ENCODE assay signal across 7 cellular contexts in genomic region chr17:41931715-41932114, GRCh38. TPM values are rescaled to one million over a fixed set of nuclear protein-coding genes. Genes with fewer than 3 reads are reported as not detected.
DNase-seq lines count a peak whose midpoint lies in the region; ATAC-seq and TF ChIP-seq lines count a peak whose summit lies in the region.
"Not testable (repeated sequence)": the region's sequence is repeated elsewhere in the genome, so short reads cannot be mapped to it uniquely, and the experiment has no call there.

No MANE protein-coding gene starts in this region.

- peak overlapping the region; percentile 78; the same call in 1 of the 2 replicates for H3K4me2 ChIP-seq in SK-N-SH
- not testable (repeated sequence) for H3K4me2 ChIP-seq in neural cell (ENCODE audit: low read length)

- H3K4me1 ChIP-seq in CD4-positive, CD25-positive, alpha-beta regulatory T cell (ENCODE audit: control insufficient read depth, insufficient read depth, low read length, poor library complexity, severe bottlenecking), result peaks cover 24% of the 10 kb centered on the region
- peaks cover 0 to 10% of the 10 kb centered on the region in 2 experiments; a peak in 3 of 4 replicates for H3K4me1 ChIP-seq in SK-N-SH (ENCODE audit: control insufficient read depth in 1 of 2, insufficient read depth in 2 of 2, low read depth in 1 of 2, low read length in 1 of 2)

- not testable (repeated sequence) for H3K27me3 Mint-ChIP-seq in CD4-positive, CD25-positive, alpha-beta regulatory T cell; activated CD4-positive, alpha-beta memory T cell treated with anti-CD3 and anti-CD28 coated beads for 36 hours; activated T-helper 17 cell treated with anti-CD3 and anti-CD28 coated beads, Interleukin-2, amount 50 U/mL, for 72 hours; brain; naive B cell

- not testable (repeated sequence) for H3K27ac ChIP-seq in CD4-positive, CD25-positive, alpha-beta regulatory T cell (ENCODE audit: insufficient read depth, low read length, poor library complexity, severe bottlenecking); SK-N-SH (ENCODE audit: low read depth in 2 of 2, low read length in 1 of 2); neural cell (ENCODE audit: low read length)

- not testable (repeated sequence) for ATAC-seq in CD4-positive, CD25-positive, alpha-beta regulatory T cell (ENCODE audit: low read depth in 2 of 2); activated T-helper 17 cell treated with anti-CD3 and anti-CD28 coated beads, Interleukin-2, amount 50 U/mL, for 72 hours (replicated peaks); naive B cell (ENCODE audit: low read depth in 2 of 2)

- H3K9ac ChIP-seq in SK-N-SH; neural cell (ENCODE audit: low read length): not testable (repeated sequence)

- not testable (repeated sequence) for H3K79me2 ChIP-seq in SK-N-SH (ENCODE audit: insufficient read depth); neural cell (replicated peaks; ENCODE audit: insufficient read depth, low read length)

- not testable (repeated sequence) for H3K9me2 ChIP-seq in SK-N-SH; neural cell (ENCODE audit: insufficient read depth, low read length)

- intact Hi-C loops in activated CD4-positive, alpha-beta memory T cell treated with anti-CD3 and anti-CD28 coated beads for 36 hours (cut with micrococcal nuclease), result loop anchor here (2.0 kb wide), 1 partner anchor 35 kb away; the partner anchor contains the start of gene CNP

- not testable (repeated sequence) for TF ChIP-seq CTCF in SK-N-SH (IDR thresholded peaks at IDR 0.05); brain (conservative IDR thresholded peaks at IDR 0.05); neural cell (IDR thresholded peaks at IDR 0.05; ENCODE audit: poor library complexity, severe bottlenecking)

- not testable (repeated sequence) for H3K9me3 Mint-ChIP-seq in CD4-positive, CD25-positive, alpha-beta regulatory T cell; activated CD4-positive, alpha-beta memory T cell treated with anti-CD3 and anti-CD28 coated beads for 36 hours; activated T-helper 17 cell treated with anti-CD3 and anti-CD28 coated beads, Interleukin-2, amount 50 U/mL, for 72 hours; brain; naive B cell

- not testable (repeated sequence) for H4K20me1 ChIP-seq in SK-N-SH (ENCODE audit: insufficient read depth); neural cell (ENCODE audit: insufficient read depth)

- not testable (repeated sequence) for H3K36me3 ChIP-seq in CD4-positive, CD25-positive, alpha-beta regulatory T cell (ENCODE audit: control insufficient read depth, insufficient read depth, low read length); SK-N-SH (replicated peaks in 1 of 2; ENCODE audit: control insufficient read depth in 1 of 2, insufficient read depth in 2 of 2, low read length in 1 of 2); neural cell (ENCODE audit: insufficient read depth, low read length)

- peaks cover 11 to 29% (median 18%) of the 10 kb centered on the region in 4 donors for H3K4me1 Mint-ChIP-seq in CD4-positive, CD25-positive, alpha-beta regulatory T cell
- peaks cover 13% of the 10 kb centered on the region for H3K4me1 Mint-ChIP-seq in activated CD4-positive, alpha-beta memory T cell treated with anti-CD3 and anti-CD28 coated beads for 36 hours (ENCODE audit: low read depth)
- H3K4me1 Mint-ChIP-seq in activated T-helper 17 cell treated with anti-CD3 and anti-CD28 coated beads, Interleukin-2, amount 50 U/mL, for 72 hours, result not testable (repeated sequence)
- H3K4me1 Mint-ChIP-seq in brain, result peaks cover 42% of the 10 kb centered on the region
- H3K4me1 Mint-ChIP-seq in naive B cell, result peaks cover 17 to 33% (median 30%) of the 10 kb centered on the region in 3 donors

- peak overlapping the region in 3 of 4 donors; percentile 15 to 41 (median 30) for H3K4me3 Mint-ChIP-seq in CD4-positive, CD25-positive, alpha-beta regulatory T cell
- peak overlapping the region; percentile 5 for H3K4me3 Mint-ChIP-seq in activated CD4-positive, alpha-beta memory T cell treated with anti-CD3 and anti-CD28 coated beads for 36 hours
- H3K4me3 Mint-ChIP-seq in activated T-helper 17 cell treated with anti-CD3 and anti-CD28 coated beads, Interleukin-2, amount 50 U/mL, for 72 hours, result peak overlapping the region; percentile 87
- H3K4me3 Mint-ChIP-seq in brain (peak overlapping the region; percentile 66 to 95 (median 94)), naive B cell (peak overlapping the region in 3 of 8 donors; percentile 91 to 95 (median 91))

- not testable (repeated sequence) for H3K9me3 ChIP-seq in CD4-positive, CD25-positive, alpha-beta regulatory T cell (ENCODE audit: control insufficient read depth in 2 of 2, low read length in 2 of 2); SK-N-SH; neural cell (ENCODE audit: low read length)

- DNase-seq in CD4-positive, CD25-positive, alpha-beta regulatory T cell; SK-N-SH; activated CD4-positive, alpha-beta memory T cell treated with anti-CD3 and anti-CD28 coated beads for 36 hours; naive B cell: not testable (repeated sequence)

- not testable (repeated sequence) for TF ChIP-seq EP300 in SK-N-SH (IDR thresholded peaks at IDR 0.05; ENCODE audit: borderline replicate concordance in 1 of 2, low read depth in 1 of 2, low read length in 1 of 2); neural cell (conservative IDR thresholded peaks at IDR 0.05; ENCODE audit: poor library complexity, severe bottlenecking)

- not testable (repeated sequence) for TF ChIP-seq RAD21 in SK-N-SH (IDR thresholded peaks at IDR 0.05; ENCODE audit: low read length); neural cell (conservative IDR thresholded peaks at IDR 0.05)

- H2AFZ ChIP-seq in SK-N-SH (ENCODE audit: low read depth); neural cell (ENCODE audit: low read depth, low read length): not testable (repeated sequence)

- not testable (repeated sequence) for H3K27me3 ChIP-seq in CD4-positive, CD25-positive, alpha-beta regulatory T cell (ENCODE audit: control insufficient read depth, insufficient read depth, low read length); SK-N-SH (ENCODE audit: insufficient read depth); neural cell (ENCODE audit: insufficient read depth, low read depth, low read length)

- H3K27ac Mint-ChIP-seq in CD4-positive, CD25-positive, alpha-beta regulatory T cell, result peak overlapping the region in 1 of 3 donors; percentile 98
- not testable (repeated sequence) for H3K27ac Mint-ChIP-seq in activated CD4-positive, alpha-beta memory T cell treated with anti-CD3 and anti-CD28 coated beads for 36 hours; activated T-helper 17 cell treated with anti-CD3 and anti-CD28 coated beads, Interleukin-2, amount 50 U/mL, for 72 hours
- peak overlapping the region in 1 of 5 experiments; percentile 98 for H3K27ac Mint-ChIP-seq in brain
- peak overlapping the region in 4 of 6 donors; percentile 38 to 100 (median 83) for H3K27ac Mint-ChIP-seq in naive B cell

- CTCF ChIA-PET in SK-N-SH (lab: Yijun Ruan, JAX), result interaction anchor here (1.3 kb wide), 1 partner anchor 14 kb away, joined by 3 read pairs; no protein-coding TSS in a partner anchor
- CTCF ChIA-PET in activated CD4-positive, alpha-beta memory T cell treated with anti-CD3 and anti-CD28 coated beads for 36 hours (lab: Charles Lee), result interaction anchor here (1.6 to 1.7 kb wide), 2 partner anchors 32 to 120 kb away, joined by 4 to 5 read pairs; partner anchors contain the start of gene P3H4

- WGBS in SK-N-SH (ENCODE audit: low lambda C conversion rate), result 95% methylated on average over 4 of the region's 4 CpGs

- H3K4me3 ChIP-seq in CD4-positive, CD25-positive, alpha-beta regulatory T cell (ENCODE audit: low read depth, low read length); SK-N-SH (ENCODE audit: low read depth in 2 of 2, low read length in 1 of 2): not testable (repeated sequence)
- H3K4me3 ChIP-seq in neural cell (ENCODE audit: low read length), result peak overlapping the region; percentile 69

- not testable (repeated sequence) for H3K36me3 Mint-ChIP-seq in CD4-positive, CD25-positive, alpha-beta regulatory T cell; activated CD4-positive, alpha-beta memory T cell treated with anti-CD3 and anti-CD28 coated beads for 36 hours; activated T-helper 17 cell treated with anti-CD3 and anti-CD28 coated beads, Interleukin-2, amount 50 U/mL, for 72 hours (ENCODE audit: low read depth); brain; naive B cell

- POLR2A ChIA-PET in SK-N-SH (lab: Yijun Ruan, JAX); activated CD4-positive, alpha-beta memory T cell treated with anti-CD3 and anti-CD28 coated beads for 36 hours (lab: Charles Lee): not testable (repeated sequence)

- not testable (repeated sequence) for H3F3A ChIP-seq in SK-N-SH (replicated peaks; ENCODE audit: insufficient read depth); neural cell (ENCODE audit: insufficient read depth, low read length, poor library complexity, severe bottlenecking)

RNA-seq across cellular contexts. Expression of gene ODAD4, which starts 1.3 kb away (rescaled TPM):
- not detected for total RNA-seq in CD4-positive, CD25-positive, alpha-beta regulatory T cell
- polyA plus RNA-seq in CD4-positive, CD25-positive, alpha-beta regulatory T cell, result under 1 TPM in 3 of 4 donors, not detected in 1; 0.14 to 0.28 (median 0.15) TPM
- polyA plus RNA-seq in SK-N-SH (2012; rRNA removed), result 1.1 and 1.6 TPM in 2 replicates
- 1.2 and 1.3 TPM in 2 replicates for polyA plus RNA-seq in SK-N-SH (2012; cell fraction: cytosol; rRNA removed)
- 5.3 and 5.7 TPM in 2 replicates for polyA plus RNA-seq in SK-N-SH (2012; cell fraction: nucleus; rRNA removed)
- total RNA-seq in activated CD4-positive, alpha-beta memory T cell treated with anti-CD3 and anti-CD28 coated beads for 36 hours, result 1 to 10 TPM in 1 of 2 experiments, under 1 TPM in 1; 0.77 to 1.4 TPM
- under 1 TPM; 0.63 to 0.93 TPM for total RNA-seq in activated T-helper 17 cell treated with anti-CD3 and anti-CD28 coated beads, Interleukin-2, amount 50 U/mL, for 72 hours
- 6.2 TPM for polyA plus RNA-seq in brain (ENCODE audit: insufficient read depth, low read depth, low replicate concordance)
- polyA plus RNA-seq in naive B cell (ENCODE audit: low read depth in 6 of 6), result under 1 TPM in 4 of 6 donors, not detected in 2; 0.17 to 0.60 (median 0.37) TPM
- 5.2 and 5.7 TPM in 2 replicates for polyA plus RNA-seq in neural cell
- 2.7 TPM in 2 replicates for polyA minus RNA-seq in neural cell

RNA-seq across cellular contexts. Expression of gene ACLY, which starts 13.0 kb away (rescaled TPM):
- total RNA-seq in CD4-positive, CD25-positive, alpha-beta regulatory T cell, result 76.3 TPM
- polyA plus RNA-seq in CD4-positive, CD25-positive, alpha-beta regulatory T cell, result 10 to 100 TPM; 50.3 to 56.8 (median 55.6) TPM
- polyA plus RNA-seq in SK-N-SH (2012; rRNA removed), result 161 and 163 TPM in 2 replicates
- 104 and 131 TPM in 2 replicates for polyA plus RNA-seq in SK-N-SH (2012; cell fraction: cytosol; rRNA removed)
- 133 and 176 TPM in 2 replicates for polyA plus RNA-seq in SK-N-SH (2012; cell fraction: nucleus; rRNA removed)
- 100 to 1,000 TPM; 186 to 203 TPM for total RNA-seq in activated CD4-positive, alpha-beta memory T cell treated with anti-CD3 and anti-CD28 coated beads for 36 hours
- total RNA-seq in activated T-helper 17 cell treated with anti-CD3 and anti-CD28 coated beads, Interleukin-2, amount 50 U/mL, for 72 hours, result 100 to 1,000 TPM in 1 of 2 donors, 10 to 100 TPM in 1; 95.4 to 222 TPM
- 126 TPM for polyA plus RNA-seq in brain (ENCODE audit: insufficient read depth, low read depth, low replicate concordance)
- polyA plus RNA-seq in naive B cell (ENCODE audit: low read depth in 6 of 6), result 10 to 100 TPM; 34.0 to 63.5 (median 49.8) TPM
- 136 and 148 TPM in 2 replicates for polyA plus RNA-seq in neural cell
- polyA minus RNA-seq in neural cell, result 196 and 204 TPM in 2 replicates

RNA-seq across cellular contexts. Expression of gene CNP, which starts 34.9 kb away (rescaled TPM):
- 27.7 TPM for total RNA-seq in CD4-positive, CD25-positive, alpha-beta regulatory T cell
- 10 to 100 TPM; 26.9 to 44.3 (median 34.1) TPM for polyA plus RNA-seq in CD4-positive, CD25-positive, alpha-beta regulatory T cell
- polyA plus RNA-seq in SK-N-SH (2012; rRNA removed), result 44.8 and 54.8 TPM in 2 replicates
- polyA plus RNA-seq in SK-N-SH (2012; cell fraction: cytosol; rRNA removed), result 24.4 and 36.0 TPM in 2 replicates
- 47.8 and 67.5 TPM in 2 replicates for polyA plus RNA-seq in SK-N-SH (2012; cell fraction: nucleus; rRNA removed)
- total RNA-seq in activated CD4-positive, alpha-beta memory T cell treated with anti-CD3 and anti-CD28 coated beads for 36 hours, result 10 to 100 TPM; 66.6 to 68.0 TPM
- total RNA-seq in activated T-helper 17 cell treated with anti-CD3 and anti-CD28 coated beads, Interleukin-2, amount 50 U/mL, for 72 hours, result 10 to 100 TPM; 51.4 to 82.9 TPM
- polyA plus RNA-seq in brain (ENCODE audit: insufficient read depth, low read depth, low replicate concordance), result 808 TPM
- polyA plus RNA-seq in naive B cell (ENCODE audit: low read depth in 6 of 6), result 10 to 100 TPM; 27.5 to 42.4 (median 34.8) TPM
- 27.7 and 29.6 TPM in 2 replicates for polyA plus RNA-seq in neural cell
- 52.7 and 52.8 TPM in 2 replicates for polyA minus RNA-seq in neural cell

Comparison
In these comparisons a context has a peak if more than half of its experiments do, and no peak if none do; other contexts are left out.
1. RNA of gene CNP, which starts 34.9 kb away (polyA plus RNA-seq): 808 TPM in brain (single experiment); 24.4 to 67.5 TPM in SK-N-SH, 27.5 to 42.4 TPM in naive B cell, 26.9 to 44.3 TPM in CD4-positive, CD25-positive, alpha-beta regulatory T cell and 27.7 to 29.6 TPM in neural cell; every median in the first group is over 10 times any median in the second.